8 cellular contexts compared by ENCODE assay signal in the genomic region with DNA sequence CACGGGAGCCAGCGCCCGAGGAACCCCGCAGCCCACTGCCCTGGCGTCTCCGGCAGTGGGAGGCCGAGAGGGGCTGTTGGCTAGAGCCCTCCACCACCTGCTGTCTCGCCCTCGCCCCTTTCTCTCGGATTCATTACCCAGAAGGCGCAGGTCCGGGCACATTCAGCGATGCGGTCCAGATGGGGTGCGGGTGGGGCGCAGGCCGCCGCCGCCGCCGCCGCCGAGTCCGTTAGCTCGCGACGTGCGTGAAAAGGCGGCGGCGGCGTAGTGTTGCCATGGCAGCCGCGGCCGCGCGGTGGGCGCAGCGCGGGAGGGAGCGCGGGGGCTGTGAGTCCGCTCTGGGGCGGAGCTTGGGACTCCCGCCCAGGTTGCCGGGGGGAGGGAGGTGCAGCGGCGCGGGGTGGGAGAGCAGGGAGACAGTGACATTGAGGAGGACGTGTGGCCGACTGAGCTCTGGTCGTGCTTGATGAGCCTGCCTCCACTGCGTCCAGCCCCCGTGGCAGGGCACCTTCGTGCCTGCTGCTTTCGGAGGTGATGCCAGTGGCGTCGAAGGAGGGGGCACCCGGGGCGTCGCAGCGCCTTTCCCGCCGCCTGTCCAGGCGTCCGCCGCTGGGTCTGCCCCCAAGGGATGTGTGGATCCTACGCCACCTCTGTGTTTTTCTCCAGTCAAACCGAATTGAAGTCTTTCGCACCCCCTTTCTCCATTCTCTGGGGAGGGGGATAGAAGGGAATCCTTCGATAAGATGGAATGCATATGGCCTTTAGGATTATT. TPM values are rescaled to one million over a fixed set of nuclear protein-coding genes. Genes with fewer than 3 reads are reported as not detected.
DNase-seq lines count a peak whose midpoint lies in the region; ATAC-seq and TF ChIP-seq lines count a peak whose summit lies in the region.

Gene KATNAL1, minus strand, starts transcription at position 358 of the 772 bp plus-strand sequence. CDS start 23,774 bp downstream, outside the sequence.

- no peaks in the 10 kb centered on the region for H3F3A ChIP-seq in neural cell (ENCODE audit: insufficient read depth, low read length, poor library complexity, severe bottlenecking)

- peak within 1 kb of the TSS; percentile 92 for H3K27ac ChIP-seq in DND-41 (ENCODE audit: low read length)
- peak within 1 kb of the TSS; percentile 79 for H3K27ac ChIP-seq in neural cell (ENCODE audit: low read length)
- peak within 1 kb of the TSS; percentile 85 to 96 (median 90) for H3K27ac ChIP-seq in stomach

- H3K27me3 ChIP-seq in DND-41 (ENCODE audit: insufficient read depth, low read length, poor library complexity) (no peaks in the 10 kb centered on the region), neural cell (ENCODE audit: insufficient read depth, low read depth, low read length) (no peaks in the 10 kb centered on the region), stomach (no peaks in the 10 kb centered on the region)

- intact Hi-C loops in activated T-helper 2 cell treated with anti-CD3 and anti-CD28 coated beads, Interferon-gamma antibody, Interleukin-2, Interleukin-4, amounts not matched to agents 10 μg/mL and 5 μg/mL and 100 μg/mL, durations not matched to agents 14 hours and 24 hours and 36 hours (cut with micrococcal nuclease): loop anchor here (2.0 to 10.0 kb wide), 9 partner anchors 55 to 550 kb away; partner anchors contain the start of genes HMGB1, UBE2L5 and USPL1
- intact Hi-C loops in stomach (cut with DNase I; ENCODE audit: low total_unique reads): no loop called here

- H3K27me3 Mint-ChIP-seq in activated T-helper 2 cell treated with anti-CD3 and anti-CD28 coated beads, Interferon-gamma antibody, Interleukin-2, Interleukin-4, amounts not matched to agents 10 μg/mL and 5 μg/mL and 100 μg/mL, durations not matched to agents 14 hours and 24 hours and 36 hours (ENCODE audit: low read depth): no peaks in the 10 kb centered on the region

- ATAC-seq in DND-41 (ENCODE audit: insufficient read depth, low read depth): peak; percentile 68
- ATAC-seq in GM21619 (IDR thresholded peaks at IDR 0.05; ENCODE audit: unreplicated experiment): peak; percentile 42

- H3K9me3 ChIP-seq in DND-41 (ENCODE audit: insufficient read depth, low read length, severe bottlenecking): no peaks in the 10 kb centered on the region
- H3K9me3 ChIP-seq in neural cell (ENCODE audit: low read length): no peaks in the 10 kb centered on the region
- H3K9me3 ChIP-seq in stomach: no peaks in the 10 kb centered on the region

- no peaks in the 10 kb centered on the region for H4K20me1 ChIP-seq in DND-41 (ENCODE audit: insufficient read depth, low read length)
- no peaks in the 10 kb centered on the region for H4K20me1 ChIP-seq in neural cell (ENCODE audit: insufficient read depth)

- in situ Hi-C loops in KBM-7 (cut with MboI; ENCODE audit: low pct_unique_long_range_greater_than_20kb, low sequenced_read_pairs): no loop called here

- H3K36me3 ChIP-seq in DND-41 (ENCODE audit: insufficient read depth, low read length): no peaks in the 10 kb centered on the region
- H3K36me3 ChIP-seq in neural cell (ENCODE audit: insufficient read depth, low read length): no peaks in the 10 kb centered on the region
- H3K36me3 ChIP-seq in stomach: peaks cover 0 to 3% (median 0%) of the 10 kb centered on the region in 4 donors

- H3K4me3 ChIP-seq in DND-41 (ENCODE audit: low read depth in 1 of 2, low read length in 2 of 2): peak within 1 kb of the TSS; percentile 81 to 87
- peak within 1 kb of the TSS; percentile 89 for H3K4me3 ChIP-seq in fibroblast of villous mesenchyme (ENCODE audit: low read depth, low read length)
- peak within 1 kb of the TSS; percentile 88 for H3K4me3 ChIP-seq in neural cell (ENCODE audit: low read length)
- peak within 1 kb of the TSS; percentile 73 to 91 (median 85) for H3K4me3 ChIP-seq in stomach

- H3K4me1 ChIP-seq in DND-41 (ENCODE audit: insufficient read depth, low read length) (peaks cover 52% of the 10 kb centered on the region), stomach (peaks cover 0 to 55% (median 31%) of the 10 kb centered on the region in 4 donors)

- peak within 1 kb of the TSS; percentile 68 for H3K4me2 ChIP-seq in DND-41 (ENCODE audit: insufficient read depth, low read length)
- H3K4me2 ChIP-seq in neural cell (ENCODE audit: low read length): peak within 1 kb of the TSS; percentile 59

- no peaks in the 10 kb centered on the region for H3K9me3 Mint-ChIP-seq in activated T-helper 2 cell treated with anti-CD3 and anti-CD28 coated beads, Interferon-gamma antibody, Interleukin-2, Interleukin-4, amounts not matched to agents 10 μg/mL and 5 μg/mL and 100 μg/mL, durations not matched to agents 14 hours and 24 hours and 36 hours

- H3K9me2 ChIP-seq in neural cell (ENCODE audit: insufficient read depth, low read length): no peaks in the 10 kb centered on the region

- H3K4me3 Mint-ChIP-seq in activated T-helper 2 cell treated with anti-CD3 and anti-CD28 coated beads, Interferon-gamma antibody, Interleukin-2, Interleukin-4, amounts not matched to agents 10 μg/mL and 5 μg/mL and 100 μg/mL, durations not matched to agents 14 hours and 24 hours and 36 hours (ENCODE audit: low read depth): peak within 1 kb of the TSS; percentile 86

- H3K36me3 Mint-ChIP-seq in activated T-helper 2 cell treated with anti-CD3 and anti-CD28 coated beads, Interferon-gamma antibody, Interleukin-2, Interleukin-4, amounts not matched to agents 10 μg/mL and 5 μg/mL and 100 μg/mL, durations not matched to agents 14 hours and 24 hours and 36 hours (ENCODE audit: low read depth): no peaks in the 10 kb centered on the region

- H3K79me2 ChIP-seq in DND-41 (ENCODE audit: insufficient read depth, low read length) (peaks cover 44% of the 10 kb centered on the region), neural cell (replicated peaks; ENCODE audit: insufficient read depth, low read length) (peaks cover 43% of the 10 kb centered on the region)

- H2AFZ ChIP-seq in DND-41 (ENCODE audit: low read depth, low read length) (peak within 1 kb of the TSS; percentile 85), neural cell (ENCODE audit: low read depth, low read length) (peak within 1 kb of the TSS; percentile 79)

- peak; percentile 23 for TF ChIP-seq RAD21 in neural cell (conservative IDR thresholded peaks at IDR 0.05)

- peaks cover 38% of the 10 kb centered on the region for H3K4me1 Mint-ChIP-seq in activated T-helper 2 cell treated with anti-CD3 and anti-CD28 coated beads, Interferon-gamma antibody, Interleukin-2, Interleukin-4, amounts not matched to agents 10 μg/mL and 5 μg/mL and 100 μg/mL, durations not matched to agents 14 hours and 24 hours and 36 hours (ENCODE audit: low read depth)

- peak within 1 kb of the TSS; percentile 87 for H3K9ac ChIP-seq in DND-41 (ENCODE audit: low read depth, low read length)
- H3K9ac ChIP-seq in neural cell (ENCODE audit: low read length): peak within 1 kb of the TSS; percentile 86

- DNase-seq in DND-41 (peak; percentile 87), KBM-7 (peak; percentile 79), RKO (ENCODE audit: low spot score) (peak; percentile 66), fibroblast of villous mesenchyme (ENCODE audit: low read depth) (peak; percentile 67), stomach (peak; percentile 68)
- no peak for DNase-seq in activated T-helper 2 cell treated with anti-CD3 and anti-CD28 coated beads, Interferon-gamma antibody, Interleukin-2, Interleukin-4, amounts not matched to agents 10 μg/mL and 5 μg/mL and 100 μg/mL, durations not matched to agents 14 hours and 24 hours and 36 hours (ENCODE audit: low spot score)

- H3K27ac Mint-ChIP-seq in activated T-helper 2 cell treated with anti-CD3 and anti-CD28 coated beads, Interferon-gamma antibody, Interleukin-2, Interleukin-4, amounts not matched to agents 10 μg/mL and 5 μg/mL and 100 μg/mL, durations not matched to agents 14 hours and 24 hours and 36 hours: peak within 1 kb of the TSS; percentile 80

- WGBS in stomach, 5 donors: 0 to 3% (median 0%) methylated on average over 11 to 71 of the region's 71 CpGs

- no peak for TF ChIP-seq CTCF in DND-41 (IDR thresholded peaks at IDR 0.05; ENCODE audit: borderline replicate concordance, extremely low read depth, low read length, poor library complexity, severe bottlenecking)
- no peak for TF ChIP-seq CTCF in fibroblast of villous mesenchyme (IDR thresholded peaks at IDR 0.05; ENCODE audit: insufficient read depth, low read depth, low read length)
- TF ChIP-seq CTCF in neural cell (IDR thresholded peaks at IDR 0.05; ENCODE audit: poor library complexity, severe bottlenecking): peak; percentile 12
- TF ChIP-seq CTCF in stomach (IDR thresholded peaks at IDR 0.05): no peak

- TF ChIP-seq POLR2A in stomach (IDR thresholded peaks at IDR 0.05): no peak

- peak; percentile 58 for TF ChIP-seq EP300 in neural cell (conservative IDR thresholded peaks at IDR 0.05; ENCODE audit: poor library complexity, severe bottlenecking)
- no peak for TF ChIP-seq EP300 in stomach (IDR thresholded peaks at IDR 0.05)

TF ChIP-seq in neural cell, 6 proteins besides CTCF, POLR2A, EP300 and RAD21 (continues in another document):
- TF ChIP-seq SMC3 (conservative IDR thresholded peaks at IDR 0.05; ENCODE audit: poor library complexity) (peak; percentile 27), EZH2 (IDR thresholded peaks at IDR 0.05; ENCODE audit: borderline replicate concordance, insufficient read depth, low read length, poor library complexity, severe bottlenecking) (no peak), TAF1 (IDR thresholded peaks at IDR 0.05; ENCODE audit: low read depth) (peak; percentile 62), POLR2AphosphoS5 (IDR thresholded peaks at IDR 0.05) (peak; percentile 86)

RNA-seq across cellular contexts. Expression of gene KATNAL1, which starts in this region (rescaled TPM):
- 10.8 and 13.0 TPM in 2 replicates for total RNA-seq in activated T-helper 2 cell treated with anti-CD3 and anti-CD28 coated beads, Interferon-gamma antibody, Interleukin-2, Interleukin-4, amounts not matched to agents 10 μg/mL and 5 μg/mL and 100 μg/mL, durations not matched to agents 14 hours and 24 hours and 36 hours
- total RNA-seq in fibroblast of villous mesenchyme (29.0 and 35.4 TPM in 2 replicates), stomach (10 to 100 TPM in 1 of 5 donors, 1 to 10 TPM in 4; 1.2 to 24.2 (median 5.9) TPM)
- polyA plus RNA-seq in neural cell (21.9 and 24.9 TPM in 2 replicates), stomach (1 to 10 TPM; 1.4 to 3.1 (median 2.1) TPM)
- 57.7 and 76.3 TPM in 2 replicates for polyA minus RNA-seq in neural cell
